7 cellular contexts compared by ENCODE assay signal in the genomic region with DNA sequence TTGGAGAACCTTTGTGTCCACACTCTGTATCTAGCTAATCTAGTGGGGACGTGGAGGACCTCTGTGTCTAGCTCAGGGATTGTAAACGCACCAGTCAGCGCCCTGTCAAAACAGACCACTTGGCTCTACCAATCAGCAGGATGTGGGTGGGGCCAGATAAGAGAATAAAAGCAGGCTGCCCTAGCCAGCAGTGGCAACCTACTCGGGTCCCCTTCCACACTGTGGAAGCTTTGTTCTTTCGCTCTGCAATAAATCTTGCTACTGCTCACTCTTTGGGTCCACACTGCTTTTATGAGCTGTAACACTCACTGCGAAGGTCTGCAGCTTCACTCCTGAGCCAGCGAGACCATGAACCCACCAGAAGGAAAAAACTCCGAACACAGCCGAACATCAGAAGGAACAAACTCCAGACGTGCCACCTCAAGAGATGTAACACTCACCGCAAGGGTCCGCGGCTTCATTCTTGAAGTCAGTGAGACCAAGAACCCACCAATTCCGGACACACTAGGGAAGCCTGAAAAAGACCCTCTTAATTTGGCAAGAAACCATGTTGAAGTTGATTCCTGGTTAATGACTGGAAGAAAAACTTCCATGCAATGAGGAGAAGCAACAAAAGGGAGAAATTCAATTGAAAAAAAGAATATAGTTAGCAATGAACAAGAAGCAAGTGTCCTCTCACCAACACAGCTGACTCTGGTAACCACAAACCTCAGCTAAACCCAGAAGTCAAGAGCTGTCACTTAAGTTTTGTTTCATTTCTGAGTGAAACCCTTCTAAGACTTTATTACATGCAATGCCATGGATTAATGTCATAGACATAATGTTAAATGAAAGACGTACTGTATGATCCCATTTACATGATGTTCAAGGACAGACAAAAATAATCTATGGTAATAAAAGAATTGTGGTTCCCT. TPM values are rescaled to one million over a fixed set of nuclear protein-coding genes. Genes with fewer than 3 reads are reported as not detected.
DNase-seq lines count a peak whose midpoint lies in the region; ATAC-seq and TF ChIP-seq lines count a peak whose summit lies in the region.
"Not testable (repeated sequence)": the region's sequence is repeated elsewhere in the genome, so short reads cannot be mapped to it uniquely, and the experiment has no call there.

No MANE protein-coding gene starts in this region.

- peak; percentile 77 for ATAC-seq in GM19455 (IDR thresholded peaks at IDR 0.05; ENCODE audit: unreplicated experiment)
- ATAC-seq in HG02763 (IDR thresholded peaks at IDR 0.05; ENCODE audit: unreplicated experiment) = peak; percentile 78
- ATAC-seq in HG03565 (IDR thresholded peaks at IDR 0.05; ENCODE audit: unreplicated experiment) = peak; percentile 52
- peak; percentile 76 to 85 (median 80) for ATAC-seq in T-cell (replicated peaks in 1 of 4)

- H3K36me3 ChIP-seq in mesenchymal stem cell (ENCODE audit: control insufficient read depth in 1 of 2, insufficient read depth in 2 of 2, low read depth in 1 of 2, low read length in 2 of 2) = not testable (repeated sequence)

- not testable (repeated sequence) for H3K27me3 ChIP-seq in mesenchymal stem cell (ENCODE audit: control insufficient read depth in 1 of 2, insufficient read depth in 1 of 2, low read length in 2 of 2)

- not testable (repeated sequence) for H3K79me1 ChIP-seq in mesenchymal stem cell (replicated peaks; ENCODE audit: low read length, poor library complexity, severe bottlenecking)

- H2BK12ac ChIP-seq in mesenchymal stem cell (ENCODE audit: low read length in 2 of 2) = not testable (repeated sequence)

- not testable (repeated sequence) for H3K27me3 Mint-ChIP-seq in T-cell

- H3K9me3 Mint-ChIP-seq in T-cell = not testable (repeated sequence)

- H3K27ac ChIP-seq in mesenchymal stem cell (ENCODE audit: low read length, poor library complexity, severe bottlenecking) = not testable (repeated sequence)

- not testable (repeated sequence) for H3K9ac ChIP-seq in mesenchymal stem cell (ENCODE audit: low read length)

- H2BK5ac ChIP-seq in mesenchymal stem cell (ENCODE audit: low read depth, low read length, poor library complexity, severe bottlenecking) = not testable (repeated sequence)

- peak overlapping the region; percentile 53 to 82 (median 71) for H3K4me3 Mint-ChIP-seq in T-cell

- H3K9me3 ChIP-seq in mesenchymal stem cell (ENCODE audit: control insufficient read depth, low read length) = not testable (repeated sequence)

- H4K91ac ChIP-seq in mesenchymal stem cell (ENCODE audit: low read length) = not testable (repeated sequence)

- 89% methylated on average over 15 of the region's 15 CpGs for WGBS in mesenchymal stem cell

- TF ChIP-seq CTCF in GM13977 (IDR thresholded peaks at IDR 0.05; ENCODE audit: extremely low read depth, insufficient read depth, missing control alignments) = not testable (repeated sequence)

- H3K4me1 Mint-ChIP-seq in T-cell = peaks cover 46 to 51% (median 51%) of the 10 kb centered on the region in 3 donors

- not testable (repeated sequence) for H3K4me3 ChIP-seq in mesenchymal stem cell (ENCODE audit: insufficient read depth in 1 of 2, low read depth in 1 of 2, low read length in 2 of 2)

- DNase-seq in GM13977 (ENCODE audit: low spot score) = peak; percentile 60
- DNase-seq in T-cell = peak in 23 of 34 experiments; percentile 9 to 51 (median 28)
- DNase-seq in activated gamma-delta T cell treated with Interleukin-2 at 50 U/mL for 16 hours = peak; percentile 21
- DNase-seq in mesenchymal stem cell = peak; percentile 20

- POLR2A ChIA-PET in T-cell (lab: Charles Lee) = interaction anchor here (0.5 to 0.9 kb wide), 4 partner anchors 10 to 103 kb away, joined by 3 to 4 read pairs (median 4); a partner anchor contains a TSS

- not testable (repeated sequence) for H3K4me1 ChIP-seq in mesenchymal stem cell (ENCODE audit: control insufficient read depth, insufficient read depth, low read depth, low read length)

- not testable (repeated sequence) for H2AFZ ChIP-seq in mesenchymal stem cell (ENCODE audit: low read depth, low read length)

- CTCF ChIA-PET in T-cell (lab: Charles Lee) = interaction anchor here (0.5 to 4.3 kb wide), 5 partner anchors 10 to 106 kb away, joined by 3 to 15 read pairs (median 5); no protein-coding TSS in a partner anchor

- not testable (repeated sequence) for H3K14ac ChIP-seq in mesenchymal stem cell (ENCODE audit: low read length in 2 of 2)

- H3K4ac ChIP-seq in mesenchymal stem cell (ENCODE audit: low read depth in 1 of 2, low read length in 2 of 2) = not testable (repeated sequence)

- not testable (repeated sequence) for H2BK120ac ChIP-seq in mesenchymal stem cell (ENCODE audit: low read depth, low read length)

- peak overlapping the region; percentile 63 to 79 for H3K27ac Mint-ChIP-seq in T-cell

- in situ Hi-C loops in GM13977 (cut with MboI; ENCODE audit: low pct_unique_long_range_greater_than_20kb, low sequenced_read_pairs, unreplicated experiment) = not testable (repeated sequence)

- not testable (repeated sequence) for H2BK15ac ChIP-seq in mesenchymal stem cell (ENCODE audit: low read depth, poor library complexity, severe bottlenecking)

- H3K36me3 Mint-ChIP-seq in T-cell = not testable (repeated sequence)

- H2AK5ac ChIP-seq in mesenchymal stem cell (ENCODE audit: low read length, severe bottlenecking) = not testable (repeated sequence)

- not testable (repeated sequence) for H3K18ac ChIP-seq in mesenchymal stem cell (ENCODE audit: low read depth in 1 of 2, low read length in 2 of 2)

- not testable (repeated sequence) for H4K8ac ChIP-seq in mesenchymal stem cell (ENCODE audit: low read length)

- not testable (repeated sequence) for H3K4me2 ChIP-seq in mesenchymal stem cell (ENCODE audit: low read length, poor library complexity, severe bottlenecking)

- not testable (repeated sequence) for H3K23ac ChIP-seq in mesenchymal stem cell (ENCODE audit: low read length in 2 of 2)

RNA-seq across cellular contexts. Expression of a gene that starts 9.7 kb away (rescaled TPM):
- total RNA-seq in T-cell = 10 to 100 TPM; 69.5 to 81.7 (median 75.8) TPM
- 25.1 TPM for polyA plus RNA-seq in mesenchymal stem cell (2013, experiment 1 of 2)
- 24.2 TPM for polyA plus RNA-seq in mesenchymal stem cell (2013, experiment 2 of 2)
